In genomic region chr1:207054476-207054875, GRCh38 we compare ENCODE assay signal across 1 cellular context.
TF ChIP-seq lines count a peak whose summit lies in the region.

No MANE protein-coding gene starts in this region.

TF ChIP-seq in K562, 482 proteins besides CTCF, POLR2A, EP300 and RAD21:
- TF ChIP-seq SPI1 (IDR thresholded peaks at IDR 0.05; ENCODE audit: borderline replicate concordance, low read depth, low read length) (peak; percentile 27; the same call in 1 of the 2 replicates), ZNF644 (tag; IDR thresholded peaks at IDR 0.05; ENCODE audit: low read depth) (no peak)
